In the genomic region with DNA sequence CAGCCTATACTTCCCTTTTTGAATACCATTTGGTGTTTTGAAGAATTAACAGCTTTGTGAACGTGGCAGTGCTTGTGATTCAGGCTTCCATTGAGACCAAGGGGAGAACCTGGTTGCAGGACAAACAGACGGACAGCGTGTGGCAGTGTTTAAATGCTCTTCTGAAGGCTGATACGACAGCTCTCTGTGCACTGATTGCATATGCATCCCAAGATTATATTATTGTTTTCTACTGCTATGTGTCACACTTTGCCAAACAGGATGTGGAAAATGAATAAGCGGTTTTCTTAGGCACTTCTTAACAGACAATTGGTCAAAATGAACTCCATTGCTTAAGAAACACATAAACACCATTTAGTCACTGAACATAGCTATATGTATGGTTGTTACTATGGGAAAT, we compare ENCODE assay signal across 8 cellular contexts. TPM values are rescaled to one million over a fixed set of nuclear protein-coding genes. Genes with fewer than 3 reads are reported as not detected.
DNase-seq lines count a peak whose midpoint lies in the region; ATAC-seq and TF ChIP-seq lines count a peak whose summit lies in the region.
"Not testable (repeated sequence)": the region's sequence is repeated elsewhere in the genome, so short reads cannot be mapped to it uniquely, and the experiment has no call there.
"Had no signal": no experiment of that assay in that cellular context is flagged by ENCODE, and none has a peak within 500 bp of the region (broad histone marks: within the 10 kb centered on the region; RNA-seq: fewer than 3 reads in every experiment).

No MANE protein-coding gene starts in this region.

- H3K27ac Mint-ChIP-seq in natural killer cell: peak overlapping the region in 1 of 2 donors; percentile 13

- CTCF ChIA-PET in RWPE1 (lab: Yijun Ruan, JAX): not testable (repeated sequence)

- H3K4me3 Mint-ChIP-seq in natural killer cell: not testable (repeated sequence)

- ATAC-seq in natural killer cell: peak in 2 of 3 donors; percentile 46 to 48

- not testable (repeated sequence) for H3K4me1 Mint-ChIP-seq in natural killer cell

- not testable (repeated sequence) for H3K9me3 Mint-ChIP-seq in natural killer cell

- not testable (repeated sequence) for H3K27me3 Mint-ChIP-seq in natural killer cell (ENCODE audit: low read depth in 2 of 2)

- intact Hi-C loops in natural killer cell (cut with micrococcal nuclease): not testable (repeated sequence)

- not testable (repeated sequence) for H3K36me3 Mint-ChIP-seq in natural killer cell

- TF ChIP-seq CTCF in RWPE1 (conservative IDR thresholded peaks at IDR 0.05; ENCODE audit: low read depth) (peak; percentile 23), astrocyte of the cerebellum (IDR thresholded peaks at IDR 0.05; ENCODE audit: low read depth, low read length, missing control alignments) (peak; percentile 26)
- TF ChIP-seq CTCF in natural killer cell (IDR thresholded peaks at IDR 0.05): not testable (repeated sequence)

- POLR2A ChIA-PET in RWPE1 (lab: Yijun Ruan, JAX; ENCODE audit: low non-redundant PET): not testable (repeated sequence)

- not testable (repeated sequence) for H3K27ac ChIP-seq in RWPE1

- DNase-seq in Daoy (ENCODE audit: low read depth): peak; percentile 43
- peak; percentile 20 for DNase-seq in Jurkat, Clone E6-1 (ENCODE audit: low read depth, low spot score)
- DNase-seq in RWPE1 (ENCODE audit: low spot score): peak; percentile 47
- peak; percentile 6 for DNase-seq in activated CD4-positive, alpha-beta T cell treated with anti-CD3 and anti-CD28 coated beads for 48 hours
- not testable (repeated sequence) for DNase-seq in astrocyte of the cerebellum (ENCODE audit: low read depth); natural killer cell
- DNase-seq in fibroblast of peridontal ligament (ENCODE audit: extremely low read depth): peak; percentile 35

- not testable (repeated sequence) for H3K4me3 ChIP-seq in Jurkat, Clone E6-1 (ENCODE audit: low read length); astrocyte of the cerebellum (ENCODE audit: low read depth, low read length)

- in situ Hi-C loops in astrocyte of the cerebellum (cut with HindIII; ENCODE audit: low sequenced_read_pairs): not testable (repeated sequence)

RNA-seq across cellular contexts. Expression of gene TMEM50A, which starts 8.2 kb away (rescaled TPM):
- total RNA-seq in Daoy (2014; rRNA removed; shearing (Covaris generic)): 102 and 104 TPM in 2 replicates
- 131 TPM for polyA plus RNA-seq in Jurkat, Clone E6-1 (2012; ENCODE audit: insufficient read depth, insufficient read length)
- 100 to 1,000 TPM in 2 of 3 donors, 10 to 100 TPM in 1; 99.9 to 117 (median 107) TPM for total RNA-seq in natural killer cell

RNA-seq across cellular contexts. Expression of gene RHD, which starts 57.6 kb away (rescaled TPM):
- total RNA-seq in Daoy (2014; rRNA removed; shearing (Covaris generic)): not detected in 2 replicates
- polyA plus RNA-seq in Jurkat, Clone E6-1 (2012; ENCODE audit: insufficient read depth, insufficient read length): not detected
- total RNA-seq in natural killer cell: under 1 TPM in 1 of 3 donors, not detected in 2; 0.21 TPM
- total RNA-seq: kidney had no signal
